In the genomic region with DNA sequence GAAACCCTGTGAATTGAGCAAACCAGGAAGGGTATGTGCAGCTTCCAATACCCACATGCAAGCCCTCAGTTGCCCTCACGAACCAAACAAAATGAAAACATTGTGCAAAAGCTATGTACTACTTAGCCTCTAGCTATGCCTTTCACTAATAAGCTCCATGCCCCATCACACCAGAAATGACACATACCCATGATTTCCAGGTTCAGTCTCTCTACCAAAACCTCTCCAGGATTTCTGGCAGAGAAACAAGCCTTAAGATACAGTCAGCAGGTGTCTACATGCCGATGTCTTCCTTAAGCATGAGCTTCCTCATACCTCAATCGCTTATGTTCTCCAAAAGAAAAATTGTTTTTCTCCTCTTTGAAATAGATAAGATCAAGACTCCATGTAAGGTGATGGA, we compare ENCODE assay signal across 39 cellular contexts.
"Had no signal": no experiment of that assay in that cellular context is flagged by ENCODE, and none has a peak within 500 bp of the region (broad histone marks: within the 10 kb centered on the region; RNA-seq: fewer than 3 reads in every experiment).

No MANE protein-coding gene starts in this region.

- H3K36me3 ChIP-seq: adrenal gland, ascending aorta, brain microvascular endothelial cell, breast epithelium, cardiac muscle cell had no signal

- H3K9me3 ChIP-seq: body of pancreas had no signal

- H3K27me3 ChIP-seq: adrenal gland, ascending aorta, body of pancreas, brain microvascular endothelial cell, breast epithelium, cardiac muscle cell had no signal

- H3K36me3 Mint-ChIP-seq: activated naive CD4-positive, alpha-beta T cell treated with anti-CD3 and anti-CD28 coated beads, Interleukin-2, amount 10 ng/mL, durations not matched to agents 7 days and 5 days; activated naive CD4-positive, alpha-beta T cell treated with anti-CD3 and anti-CD28 coated beads, Interleukin-2, amount 50 U/mL, for 24 hours; activated naive CD8-positive, alpha-beta T cell; activated naive CD8-positive, alpha-beta T cell treated with anti-CD3 and anti-CD28 coated beads for 36 hours; activated naive CD8-positive, alpha-beta T cell treated with anti-CD3 and anti-CD28 coated beads, Interleukin-2, amount 10 ng/mL, durations not matched to agents 7 days and 5 days; brain had no signal

- H3K4me1 Mint-ChIP-seq: activated naive CD4-positive, alpha-beta T cell treated with anti-CD3 and anti-CD28 coated beads, Interleukin-2, amount 10 ng/mL, durations not matched to agents 7 days and 5 days; activated naive CD4-positive, alpha-beta T cell treated with anti-CD3 and anti-CD28 coated beads, Interleukin-2, amount 50 U/mL, for 24 hours; activated naive CD8-positive, alpha-beta T cell treated with anti-CD3 and anti-CD28 coated beads for 36 hours; activated naive CD8-positive, alpha-beta T cell treated with anti-CD3 and anti-CD28 coated beads, Interleukin-2, amount 10 ng/mL, durations not matched to agents 7 days and 5 days; activated naive CD8-positive, alpha-beta T cell treated with anti-CD3 and anti-CD28 coated beads, Interleukin-2, amount 50 U/mL, for 24 hours; activated T-helper 17 cell treated with anti-CD3 and anti-CD28 coated beads, Interleukin-2, amount 50 U/mL, for 72 hours; brain; central memory CD8-positive, alpha-beta T cell had no signal

- H3K27ac ChIP-seq: adrenal gland, ascending aorta, body of pancreas, brain microvascular endothelial cell, breast epithelium, cardiac muscle cell had no signal

- H3K4me1 ChIP-seq: adrenal gland, ascending aorta, body of pancreas, breast epithelium had no signal

- H3K27me3 Mint-ChIP-seq: activated naive CD4-positive, alpha-beta T cell treated with anti-CD3 and anti-CD28 coated beads, Interleukin-2, amount 10 ng/mL, durations not matched to agents 7 days and 5 days; activated naive CD4-positive, alpha-beta T cell treated with anti-CD3 and anti-CD28 coated beads, Interleukin-2, amount 50 U/mL, for 24 hours; activated naive CD8-positive, alpha-beta T cell treated with anti-CD3 and anti-CD28 coated beads for 36 hours; activated naive CD8-positive, alpha-beta T cell treated with anti-CD3 and anti-CD28 coated beads, Interleukin-2, amount 10 ng/mL, durations not matched to agents 7 days and 5 days; activated naive CD8-positive, alpha-beta T cell treated with anti-CD3 and anti-CD28 coated beads, Interleukin-2, amount 50 U/mL, for 24 hours; activated T-cell treated with anti-CD3 and anti-CD28 coated beads, Interleukin-2, amount 50 U/mL, for 24 hours; activated T-helper 17 cell treated with anti-CD3 and anti-CD28 coated beads, Interleukin-2, amount 50 U/mL, for 72 hours; central memory CD8-positive, alpha-beta T cell had no signal

- H3K27ac Mint-ChIP-seq: activated naive CD4-positive, alpha-beta T cell treated with anti-CD3 and anti-CD28 coated beads for 36 hours; activated naive CD4-positive, alpha-beta T cell treated with anti-CD3 and anti-CD28 coated beads, Interleukin-2, amount 10 ng/mL, durations not matched to agents 7 days and 5 days; activated naive CD4-positive, alpha-beta T cell treated with anti-CD3 and anti-CD28 coated beads, Interleukin-2, amount 50 U/mL, for 24 hours; activated naive CD4-positive, alpha-beta T cell treated with anti-CD3 and anti-CD28 coated beads, Interleukin-2, amount 50 U/mL, for 72 hours; activated naive CD8-positive, alpha-beta T cell; activated naive CD8-positive, alpha-beta T cell treated with anti-CD3 and anti-CD28 coated beads for 36 hours; activated naive CD8-positive, alpha-beta T cell treated with anti-CD3 and anti-CD28 coated beads, Interleukin-2, amount 10 ng/mL, durations not matched to agents 7 days and 5 days; activated naive CD8-positive, alpha-beta T cell treated with anti-CD3 and anti-CD28 coated beads, Interleukin-2, amount 50 U/mL, for 24 hours; activated T-cell treated with anti-CD3 and anti-CD28 coated beads, Interleukin-2, amount 50 U/mL, for 24 hours; activated T-cell treated with anti-CD3 and anti-CD28 coated beads, Interleukin-2, amount 50 U/mL, for 72 hours; activated T-helper 1 cell treated with anti-CD3 and anti-CD28 coated beads, Interleukin-12 subunit alpha, Interleukin-12 subunit beta, Interleukin-2, Interleukin-4 antibody, amounts not matched to agents 30 ng/mL and 10 ng/mL and 1 ng/mL, durations not matched to agents 14 hours and 24 hours and 36 hours; activated T-helper 17 cell treated with anti-CD3 and anti-CD28 coated beads, Interleukin-2, amount 50 U/mL, for 72 hours; activated T-helper 2 cell treated with anti-CD3 and anti-CD28 coated beads, Interferon-gamma antibody, Interleukin-2, Interleukin-4, amounts not matched to agents 10 μg/mL and 5 μg/mL and 100 μg/mL, durations not matched to agents 14 hours and 24 hours and 36 hours; brain had no signal

- H3K4me3 ChIP-seq: adrenal gland, ascending aorta, body of pancreas, breast epithelium, cardiac muscle cell had no signal

- H3K4me3 Mint-ChIP-seq: activated naive CD4-positive, alpha-beta T cell treated with anti-CD3 and anti-CD28 coated beads for 36 hours; activated naive CD4-positive, alpha-beta T cell treated with anti-CD3 and anti-CD28 coated beads, Interleukin-2, amount 10 ng/mL, durations not matched to agents 7 days and 5 days; activated naive CD4-positive, alpha-beta T cell treated with anti-CD3 and anti-CD28 coated beads, Interleukin-2, amount 50 U/mL, for 24 hours; activated naive CD8-positive, alpha-beta T cell; activated naive CD8-positive, alpha-beta T cell treated with anti-CD3 and anti-CD28 coated beads for 36 hours; activated naive CD8-positive, alpha-beta T cell treated with anti-CD3 and anti-CD28 coated beads, Interleukin-2, amount 10 ng/mL, durations not matched to agents 7 days and 5 days; activated naive CD8-positive, alpha-beta T cell treated with anti-CD3 and anti-CD28 coated beads, Interleukin-2, amount 50 U/mL, for 24 hours; activated T-cell treated with anti-CD3 and anti-CD28 coated beads, Interleukin-2, amount 50 U/mL, for 24 hours; activated T-cell treated with anti-CD3 and anti-CD28 coated beads, Interleukin-2, amount 50 U/mL, for 4 hours; activated T-cell treated with anti-CD3 and anti-CD28 coated beads, Interleukin-2, amount 50 U/mL, for 72 hours; activated T-helper 1 cell treated with anti-CD3 and anti-CD28 coated beads, Interleukin-12 subunit alpha, Interleukin-12 subunit beta, Interleukin-2, Interleukin-4 antibody, amounts not matched to agents 30 ng/mL and 10 ng/mL and 1 ng/mL, durations not matched to agents 14 hours and 24 hours and 36 hours; activated T-helper 17 cell treated with anti-CD3 and anti-CD28 coated beads, Interleukin-2, amount 50 U/mL, for 72 hours; brain; central memory CD8-positive, alpha-beta T cell had no signal

- FAIRE-seq: astrocyte had no signal

- DNase-seq: activated effector memory CD4-positive, alpha-beta T cell treated with anti-CD3 and anti-CD28 coated beads, Interleukin-2, amount 50 U/mL, for 16 hours; activated effector memory CD4-positive, alpha-beta T cell treated with Interleukin-2 at 50 U/mL for 16 hours; activated gamma-delta T cell; activated gamma-delta T cell treated with Interleukin-2 at 50 U/mL for 16 hours; activated naive CD4-positive, alpha-beta T cell; activated naive CD4-positive, alpha-beta T cell treated with anti-CD3 and anti-CD28 coated beads for 36 hours; activated naive CD4-positive, alpha-beta T cell treated with anti-CD3 and anti-CD28 coated beads, Interleukin-2, amount 10 ng/mL, durations not matched to agents 7 days and 5 days; activated naive CD4-positive, alpha-beta T cell treated with anti-CD3 and anti-CD28 coated beads, Interleukin-2, amount 50 U/mL, for 16 hours; activated naive CD4-positive, alpha-beta T cell treated with Interleukin-2 at 50 U/mL for 16 hours; activated naive CD8-positive, alpha-beta T cell treated with anti-CD3 and anti-CD28 coated beads for 36 hours; activated naive CD8-positive, alpha-beta T cell treated with anti-CD3 and anti-CD28 coated beads, Interleukin-2, amount 10 ng/mL, durations not matched to agents 7 days and 5 days; activated naive CD8-positive, alpha-beta T cell treated with anti-CD3 and anti-CD28 coated beads, Interleukin-2, amount 50 U/mL, for 24 hours; activated T-cell treated with anti-CD3 and anti-CD28 coated beads for 4 hours; activated T-cell treated with anti-CD3 and anti-CD28 coated beads, Interleukin-2, amount 50 U/mL, for 1 hour; activated T-cell treated with anti-CD3 and anti-CD28 coated beads, Interleukin-2, amount 50 U/mL, for 24 hours; activated T-cell treated with anti-CD3 and anti-CD28 coated beads, Interleukin-2, amount 50 U/mL, for 4 hours; activated T-cell treated with anti-CD3 and anti-CD28 coated beads, Interleukin-2, amount 50 U/mL, for 48 hours; activated T-cell treated with anti-CD3 and anti-CD28 coated beads, Interleukin-2, amount 50 U/mL, for 72 hours; adrenal gland; amniotic stem cell; amygdala; anterior cingulate cortex; aorta; body of pancreas; brain microvascular endothelial cell; central memory CD4-positive, alpha-beta T cell; cerebellar nuclear complex had no signal

- ATAC-seq: activated naive CD4-positive, alpha-beta T cell treated with anti-CD3 and anti-CD28 coated beads, Interleukin-2, amount 50 U/mL, for 72 hours; activated naive CD8-positive, alpha-beta T cell treated with anti-CD3 and anti-CD28 coated beads, Interleukin-2, amount 50 U/mL, for 24 hours; activated T-cell treated with anti-CD3 and anti-CD28 coated beads, Interleukin-2, amount 50 U/mL, for 4 hours; activated T-cell treated with anti-CD3 and anti-CD28 coated beads, Interleukin-2, amount 50 U/mL, for 72 hours; activated T-helper 17 cell treated with anti-CD3 and anti-CD28 coated beads, Interleukin-2, amount 50 U/mL, for 72 hours; body of pancreas had no signal
